Comparison of ENCODE assay signal across 6 cellular contexts in genomic region chr16:5160010-5160409, GRCh38.
DNase-seq lines count a peak whose midpoint lies in the region; ATAC-seq, FAIRE-seq and TF ChIP-seq lines count a peak whose summit lies in the region.
"Not testable (repeated sequence)": the region's sequence is repeated elsewhere in the genome, so short reads cannot be mapped to it uniquely, and the experiment has no call there.

No MANE protein-coding gene starts in this region.

- not testable (repeated sequence) for TF ChIP-seq EP300 in HepG2 (IDR thresholded peaks at IDR 0.05; ENCODE audit: low read depth in 2 of 2, low read length in 2 of 2); HepG2 (CRISPR knock-in tag; IDR thresholded peaks at IDR 0.05; ENCODE audit: borderline replicate concordance)

- not testable (repeated sequence) for H3K36me3 ChIP-seq in GM06990 (ENCODE audit: control insufficient read depth, insufficient read depth, low read length); OCI-LY3 (replicated peaks; ENCODE audit: low read depth, low read length); HepG2 (replicated peaks in 1 of 2; ENCODE audit: control insufficient read depth in 1 of 2, insufficient read depth in 2 of 2, low read length in 2 of 2)

- DNase-seq in GM06990 (ENCODE audit: extremely low read depth, insufficient read length) (peak; percentile 20), GM12864 (ENCODE audit: low read depth) (peak; percentile 36), GM20000 (ENCODE audit: low spot score) (peak; percentile 28)
- not testable (repeated sequence) for DNase-seq in GM18507 (ENCODE audit: extremely low spot score, insufficient read length, low read depth); HepG2 (ENCODE audit: low spot score)

- TF ChIP-seq CTCF in GM06990 (IDR thresholded peaks at IDR 0.05; ENCODE audit: insufficient read depth, low read length, poor library complexity, severe bottlenecking); GM12864 (IDR thresholded peaks at IDR 0.05; ENCODE audit: low read depth, low read length, missing control alignments); GM20000 (IDR thresholded peaks at IDR 0.05; ENCODE audit: extremely low read depth, missing control alignments); OCI-LY3 (IDR thresholded peaks at IDR 0.05; ENCODE audit: low read depth, low read length); HepG2 (CRISPR knock-in tag; IDR thresholded peaks at IDR 0.05): not testable (repeated sequence)

- POLR2A ChIA-PET in HepG2 (lab: Yijun Ruan, JAX) = not testable (repeated sequence)

- H3K27me3 ChIP-seq in GM06990 (replicated peaks; ENCODE audit: control insufficient read depth, insufficient read depth, low read length); OCI-LY3 (ENCODE audit: low read depth, low read length); HepG2 (ENCODE audit: control insufficient read depth in 1 of 2, insufficient read depth in 2 of 2, low read length in 2 of 2): not testable (repeated sequence)

- intact Hi-C loops in HepG2 (cut with micrococcal nuclease; ENCODE audit: unreplicated experiment) = not testable (repeated sequence)

- peak; percentile 46 for FAIRE-seq in GM18507 (lab: Jason Lieb, UNC)
- FAIRE-seq in HepG2 (lab: Jason Lieb, UNC) = not testable (repeated sequence)

- not testable (repeated sequence) for H3K79me2 ChIP-seq in OCI-LY3 (ENCODE audit: low read length); HepG2 (ENCODE audit: insufficient read depth, low read length)

- not testable (repeated sequence) for H3K27ac ChIP-seq in OCI-LY3 (ENCODE audit: low read length); HepG2 (ENCODE audit: extremely low read length, insufficient read depth, low read length)

- WGBS in HepG2 (ENCODE audit: low lambda C conversion rate) = 4% methylated on average over 4 of the region's 4 CpGs

- H3K9ac ChIP-seq in OCI-LY3 (ENCODE audit: low read length); HepG2 (ENCODE audit: insufficient read depth, low read depth, low read length): not testable (repeated sequence)

- TF ChIP-seq POLR2A in HepG2 (IDR thresholded peaks at IDR 0.05; ENCODE audit: insufficient read depth in 1 of 2, low read depth in 2 of 2, low read length in 2 of 2) = not testable (repeated sequence)

- TF ChIP-seq RAD21 in HepG2 (CRISPR knock-in tag; IDR thresholded peaks at IDR 0.05) = not testable (repeated sequence)

- not testable (repeated sequence) for BruUV-seq in HepG2 (replicated peaks; lab: Mats Ljungman, UMichigan)

- CTCF ChIA-PET in HepG2 (lab: Yijun Ruan, JAX; ENCODE audit: low intra/inter-chr PET ratio, low total read pairs) = not testable (repeated sequence)

- H3K4me1 ChIP-seq in OCI-LY3 (ENCODE audit: low read length) (peaks cover 11% of the 10 kb centered on the region), HepG2 (ENCODE audit: insufficient read depth, low read length) (peaks cover 29% of the 10 kb centered on the region)

- H4K20me1 ChIP-seq in OCI-LY3 (ENCODE audit: insufficient read depth, low read length); HepG2 (ENCODE audit: insufficient read depth, low read length): not testable (repeated sequence)

- H3K4me3 ChIP-seq in GM06990 (replicated peaks; ENCODE audit: low read depth, low read length); GM12864 (ENCODE audit: low read depth, low read length); OCI-LY3 (ENCODE audit: low read length); HepG2 (replicated peaks in 1 of 3; ENCODE audit: insufficient read depth in 1 of 3, low read depth in 2 of 3, low read length in 3 of 3): not testable (repeated sequence)

- not testable (repeated sequence) for H3K9me3 ChIP-seq in OCI-LY3 (ENCODE audit: insufficient read depth, low read length); HepG2 (ENCODE audit: low read length)

- not testable (repeated sequence) for H2AFZ ChIP-seq in OCI-LY3 (ENCODE audit: low read depth, low read length); HepG2 (ENCODE audit: low read length)

- not testable (repeated sequence) for ATAC-seq in HepG2

- peak overlapping the region; percentile 24 for H3K4me2 ChIP-seq in OCI-LY3 (ENCODE audit: low read length)
- 0 out of 2 replicates have a peak overlapping the region, but pooled peaks have one; percentile 5 for H3K4me2 ChIP-seq in HepG2 (ENCODE audit: low read depth, low read length)

- in situ Hi-C loops in HepG2 (cut with HindIII; ENCODE audit: extremely low pct_ligation_motif_present, low pct_unique_long_range_greater_than_20kb) = not testable (repeated sequence)

TF ChIP-seq in HepG2, 621 proteins besides CTCF, POLR2A, EP300 and RAD21:
- TF ChIP-seq ZNF280D (CRISPR knock-in tag; IDR thresholded peaks at IDR 0.05) = 0 out of 2 replicates have a peak, but pooled peaks have one; percentile 14
